1 cellular context compared by ENCODE assay signal in the genomic region with DNA sequence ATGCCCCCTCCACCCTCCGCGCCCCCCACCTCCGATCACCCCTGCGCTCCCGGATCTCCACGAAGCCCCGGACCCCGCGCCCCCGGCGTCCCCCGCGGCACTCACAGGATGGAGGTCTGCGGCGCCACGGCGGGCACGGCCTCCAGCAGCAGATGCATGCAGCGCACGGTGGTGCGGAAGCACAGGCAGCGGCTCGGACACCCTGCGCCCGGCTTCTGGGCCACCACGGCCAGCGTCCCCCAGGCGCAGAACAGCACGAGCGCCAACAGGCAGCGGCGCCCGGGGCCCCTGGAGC.
TF ChIP-seq lines count a peak whose summit lies in the region.

No MANE protein-coding gene starts in this region.

TF ChIP-seq in SK-N-SH, 30 proteins besides CTCF, POLR2A, EP300 and RAD21 (continued from another document):
- TF ChIP-seq ZBTB33 (IDR thresholded peaks at IDR 0.05; ENCODE audit: borderline replicate concordance, low read depth), result no peak
- TF ChIP-seq JUND (IDR thresholded peaks at IDR 0.05), result no peak
- TF ChIP-seq TAF1 (IDR thresholded peaks at IDR 0.05; ENCODE audit: borderline replicate concordance, low read depth, low read length), result no peak
TF ChIP-seq in SK-N-SH: peak in this region for 0.
